In the genomic region with DNA sequence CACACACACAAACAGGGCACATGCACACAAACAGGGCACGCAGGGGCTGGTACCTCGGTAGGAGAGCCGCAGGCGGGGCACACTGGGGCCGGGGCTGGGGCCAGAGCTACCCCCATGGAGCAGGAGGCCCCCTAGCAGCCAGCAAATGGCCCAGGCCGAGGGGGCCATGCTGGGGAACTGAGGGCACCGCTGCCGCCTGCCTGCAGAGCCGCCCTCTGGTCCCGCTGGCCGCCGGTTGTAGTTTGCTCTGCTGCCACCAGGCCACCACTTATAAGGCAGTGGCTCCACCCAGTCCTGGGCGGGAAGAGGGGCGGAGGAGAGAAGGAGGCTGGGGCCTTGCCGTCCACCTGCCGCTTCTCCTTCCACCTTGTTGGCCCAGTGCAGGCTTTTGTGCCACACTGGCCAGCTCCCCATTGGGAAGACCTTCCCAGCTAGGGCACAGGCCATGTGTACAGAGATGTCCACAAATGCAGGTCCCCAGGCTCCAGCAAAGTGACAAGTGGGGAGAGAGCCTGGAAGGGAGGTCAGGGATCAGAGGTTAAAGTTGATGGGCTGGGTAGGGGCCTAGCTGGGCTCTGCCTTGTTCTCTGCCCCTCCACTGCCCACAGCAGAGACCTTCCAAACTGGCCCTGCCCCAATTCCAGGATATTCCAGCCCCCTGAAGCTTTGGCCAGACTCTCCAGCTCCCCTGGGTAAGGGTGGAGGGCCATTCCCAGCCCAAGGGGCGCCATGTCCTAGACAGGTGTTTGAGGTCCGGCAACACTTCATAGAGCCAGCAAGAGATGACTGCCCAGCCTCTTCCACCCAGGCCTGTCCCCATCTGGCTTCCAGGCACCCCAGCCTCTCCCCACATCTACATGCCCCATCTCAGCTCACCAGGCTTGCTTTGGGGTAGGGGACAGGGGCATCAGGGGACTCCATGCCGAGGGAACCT, we compare ENCODE assay signal across 1 cellular context.
A peak's percentile ranks its signal among the peaks of the same experiment; 100 is the strongest.
TF ChIP-seq lines count a peak whose summit lies in the region.

Gene SEMA3G (minus strand): TSS at position 244 of the 934 bp plus-strand sequence. CDS start 76 bp downstream, at position 168.

TF ChIP-seq in HepG2, 621 proteins besides CTCF, POLR2A, EP300 and RAD21 (continued from another document and continues in another):
- TF ChIP-seq ZBTB20 (CRISPR knock-in tag; IDR thresholded peaks at IDR 0.05; ENCODE audit: borderline replicate concordance, low read depth) (peak; percentile 22; the same call in 1 of the 2 replicates), KLF15 (CRISPR knock-in tag; IDR thresholded peaks at IDR 0.05; ENCODE audit: borderline replicate concordance) (no peak), ZGPAT (CRISPR knock-in tag; IDR thresholded peaks at IDR 0.05) (peak; percentile 81; the same call in 1 of the 2 replicates), FOXA1 (IDR thresholded peaks at IDR 0.05) (no peak), FOXA1 (CRISPR knock-in tag; IDR thresholded peaks at IDR 0.05) (no peak), HOMEZ (CRISPR knock-in tag; IDR thresholded peaks at IDR 0.05; ENCODE audit: low read depth) (no peak), SMAD1 (CRISPR knock-in tag; IDR thresholded peaks at IDR 0.05; ENCODE audit: borderline replicate concordance, low read depth) (no peak), ARNT (IDR thresholded peaks at IDR 0.05) (no peak), ZNF644 (CRISPR knock-in tag; IDR thresholded peaks at IDR 0.05; ENCODE audit: low read depth) (0 out of 2 replicates have a peak, but pooled peaks have one; percentile 43), HOXA3 (CRISPR knock-in tag; IDR thresholded peaks at IDR 0.05) (peak; percentile 45; the same call in 1 of the 2 replicates), SP4 (CRISPR knock-in tag; IDR thresholded peaks at IDR 0.05) (peak; percentile 88), CREB1 (IDR thresholded peaks at IDR 0.05) (no peak), CREB1 (CRISPR knock-in tag; IDR thresholded peaks at IDR 0.05) (no peak), KDM5B (CRISPR knock-in tag; IDR thresholded peaks at IDR 0.05; ENCODE audit: borderline replicate concordance) (peak; percentile 71; the same call in 1 of the 2 replicates), NR0B2 (CRISPR knock-in tag; IDR thresholded peaks at IDR 0.05) (0 out of 2 replicates have a peak, but pooled peaks have one; percentile 39), GATA4 (IDR thresholded peaks at IDR 0.05; ENCODE audit: borderline replicate concordance, low read depth) (peak; percentile 64; the same call in 1 of the 2 replicates), KDM3A (CRISPR knock-in tag; IDR thresholded peaks at IDR 0.05; ENCODE audit: low read depth) (peak; percentile 29; the same call in 1 of the 2 replicates), ZNF567 (CRISPR knock-in tag; IDR thresholded peaks at IDR 0.05; ENCODE audit: borderline replicate concordance) (0 out of 2 replicates have a peak, but pooled peaks have one; percentile 61), FOXP4 (CRISPR knock-in tag; IDR thresholded peaks at IDR 0.05) (no peak), GPN1 (CRISPR knock-in tag; IDR thresholded peaks at IDR 0.05; ENCODE audit: borderline replicate concordance) (no peak), KLF16 (CRISPR knock-in tag; IDR thresholded peaks at IDR 0.05) (peak in 1 of 2 experiments; percentile 36; a peak in 1 of 4 replicates), SPEN (CRISPR knock-in tag; IDR thresholded peaks at IDR 0.05; ENCODE audit: low read depth) (peak; percentile 79), RFXANK (CRISPR knock-in tag; IDR thresholded peaks at IDR 0.05) (no peak), CHCHD3 (CRISPR knock-in tag; IDR thresholded peaks at IDR 0.05) (peak; percentile 37; the same call in 1 of the 2 replicates), ZMYM4 (CRISPR knock-in tag; IDR thresholded peaks at IDR 0.05) (peak; percentile 49; the same call in 1 of the 2 replicates), NFYB (CRISPR knock-in tag; IDR thresholded peaks at IDR 0.05) (no peak), GLI4 (CRISPR knock-in tag; IDR thresholded peaks at IDR 0.05; ENCODE audit: borderline replicate concordance) (no peak)
- TF ChIP-seq, protein P1, sequence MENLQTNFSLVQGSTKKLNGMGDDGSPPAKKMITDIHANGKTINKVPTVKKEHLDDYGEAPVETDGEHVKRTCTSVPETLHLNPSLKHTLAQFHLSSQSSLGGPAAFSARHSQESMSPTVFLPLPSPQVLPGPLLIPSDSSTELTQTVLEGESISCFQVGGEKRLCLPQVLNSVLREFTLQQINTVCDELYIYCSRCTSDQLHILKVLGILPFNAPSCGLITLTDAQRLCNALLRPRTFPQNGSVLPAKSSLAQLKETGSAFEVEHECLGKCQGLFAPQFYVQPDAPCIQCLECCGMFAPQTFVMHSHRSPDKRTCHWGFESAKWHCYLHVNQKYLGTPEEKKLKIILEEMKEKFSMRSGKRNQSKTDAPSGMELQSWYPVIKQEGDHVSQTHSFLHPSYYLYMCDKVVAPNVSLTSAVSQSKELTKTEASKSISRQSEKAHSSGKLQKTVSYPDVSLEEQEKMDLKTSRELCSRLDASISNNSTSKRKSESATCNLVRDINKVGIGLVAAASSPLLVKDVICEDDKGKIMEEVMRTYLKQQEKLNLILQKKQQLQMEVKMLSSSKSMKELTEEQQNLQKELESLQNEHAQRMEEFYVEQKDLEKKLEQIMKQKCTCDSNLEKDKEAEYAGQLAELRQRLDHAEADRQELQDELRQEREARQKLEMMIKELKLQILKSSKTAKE (CRISPR knock-in tag; IDR thresholded peaks at IDR 0.05; ENCODE audit: borderline replicate concordance): no peak
- TF ChIP-seq, protein P2, sequence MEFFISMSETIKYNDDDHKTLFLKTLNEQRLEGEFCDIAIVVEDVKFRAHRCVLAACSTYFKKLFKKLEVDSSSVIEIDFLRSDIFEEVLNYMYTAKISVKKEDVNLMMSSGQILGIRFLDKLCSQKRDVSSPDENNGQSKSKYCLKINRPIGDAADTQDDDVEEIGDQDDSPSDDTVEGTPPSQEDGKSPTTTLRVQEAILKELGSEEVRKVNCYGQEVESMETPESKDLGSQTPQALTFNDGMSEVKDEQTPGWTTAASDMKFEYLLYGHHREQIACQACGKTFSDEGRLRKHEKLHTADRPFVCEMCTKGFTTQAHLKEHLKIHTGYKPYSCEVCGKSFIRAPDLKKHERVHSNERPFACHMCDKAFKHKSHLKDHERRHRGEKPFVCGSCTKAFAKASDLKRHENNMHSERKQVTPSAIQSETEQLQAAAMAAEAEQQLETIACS (CRISPR knock-in tag; IDR thresholded peaks at IDR 0.05): no peak
- TF ChIP-seq, protein P3, sequence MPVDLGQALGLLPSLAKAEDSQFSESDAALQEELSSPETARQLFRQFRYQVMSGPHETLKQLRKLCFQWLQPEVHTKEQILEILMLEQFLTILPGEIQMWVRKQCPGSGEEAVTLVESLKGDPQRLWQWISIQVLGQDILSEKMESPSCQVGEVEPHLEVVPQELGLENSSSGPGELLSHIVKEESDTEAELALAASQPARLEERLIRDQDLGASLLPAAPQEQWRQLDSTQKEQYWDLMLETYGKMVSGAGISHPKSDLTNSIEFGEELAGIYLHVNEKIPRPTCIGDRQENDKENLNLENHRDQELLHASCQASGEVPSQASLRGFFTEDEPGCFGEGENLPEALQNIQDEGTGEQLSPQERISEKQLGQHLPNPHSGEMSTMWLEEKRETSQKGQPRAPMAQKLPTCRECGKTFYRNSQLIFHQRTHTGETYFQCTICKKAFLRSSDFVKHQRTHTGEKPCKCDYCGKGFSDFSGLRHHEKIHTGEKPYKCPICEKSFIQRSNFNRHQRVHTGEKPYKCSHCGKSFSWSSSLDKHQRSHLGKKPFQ (CRISPR knock-in tag; IDR thresholded peaks at IDR 0.05; ENCODE audit: insufficient replicate concordance): peak; percentile 38
- TF ChIP-seq, protein P4, sequence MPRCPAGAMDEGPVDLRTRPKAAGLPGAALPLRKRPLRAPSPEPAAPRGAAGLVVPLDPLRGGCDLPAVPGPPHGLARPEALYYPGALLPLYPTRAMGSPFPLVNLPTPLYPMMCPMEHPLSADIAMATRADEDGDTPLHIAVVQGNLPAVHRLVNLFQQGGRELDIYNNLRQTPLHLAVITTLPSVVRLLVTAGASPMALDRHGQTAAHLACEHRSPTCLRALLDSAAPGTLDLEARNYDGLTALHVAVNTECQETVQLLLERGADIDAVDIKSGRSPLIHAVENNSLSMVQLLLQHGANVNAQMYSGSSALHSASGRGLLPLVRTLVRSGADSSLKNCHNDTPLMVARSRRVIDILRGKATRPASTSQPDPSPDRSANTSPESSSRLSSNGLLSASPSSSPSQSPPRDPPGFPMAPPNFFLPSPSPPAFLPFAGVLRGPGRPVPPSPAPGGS (CRISPR knock-in tag; IDR thresholded peaks at IDR 0.05): no peak
- TF ChIP-seq, protein P5, sequence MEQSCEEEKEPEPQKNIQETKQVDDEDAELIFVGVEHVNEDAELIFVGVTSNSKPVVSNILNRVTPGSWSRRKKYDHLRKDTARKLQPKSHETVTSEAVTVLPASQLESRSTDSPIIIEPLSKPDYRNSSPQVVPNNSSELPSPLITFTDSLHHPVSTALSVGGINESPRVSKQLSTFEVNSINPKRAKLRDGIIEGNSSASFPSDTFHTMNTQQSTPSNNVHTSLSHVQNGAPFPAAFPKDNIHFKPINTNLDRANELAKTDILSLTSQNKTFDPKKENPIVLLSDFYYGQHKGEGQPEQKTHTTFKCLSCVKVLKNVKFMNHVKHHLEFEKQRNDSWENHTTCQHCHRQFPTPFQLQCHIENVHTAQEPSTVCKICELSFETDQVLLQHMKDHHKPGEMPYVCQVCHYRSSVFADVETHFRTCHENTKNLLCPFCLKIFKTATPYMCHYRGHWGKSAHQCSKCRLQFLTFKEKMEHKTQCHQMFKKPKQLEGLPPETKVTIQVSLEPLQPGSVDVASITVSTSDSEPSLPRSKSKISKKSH (CRISPR knock-in tag; IDR thresholded peaks at IDR 0.05; ENCODE audit: borderline replicate concordance): no peak
- TF ChIP-seq, protein P6, sequence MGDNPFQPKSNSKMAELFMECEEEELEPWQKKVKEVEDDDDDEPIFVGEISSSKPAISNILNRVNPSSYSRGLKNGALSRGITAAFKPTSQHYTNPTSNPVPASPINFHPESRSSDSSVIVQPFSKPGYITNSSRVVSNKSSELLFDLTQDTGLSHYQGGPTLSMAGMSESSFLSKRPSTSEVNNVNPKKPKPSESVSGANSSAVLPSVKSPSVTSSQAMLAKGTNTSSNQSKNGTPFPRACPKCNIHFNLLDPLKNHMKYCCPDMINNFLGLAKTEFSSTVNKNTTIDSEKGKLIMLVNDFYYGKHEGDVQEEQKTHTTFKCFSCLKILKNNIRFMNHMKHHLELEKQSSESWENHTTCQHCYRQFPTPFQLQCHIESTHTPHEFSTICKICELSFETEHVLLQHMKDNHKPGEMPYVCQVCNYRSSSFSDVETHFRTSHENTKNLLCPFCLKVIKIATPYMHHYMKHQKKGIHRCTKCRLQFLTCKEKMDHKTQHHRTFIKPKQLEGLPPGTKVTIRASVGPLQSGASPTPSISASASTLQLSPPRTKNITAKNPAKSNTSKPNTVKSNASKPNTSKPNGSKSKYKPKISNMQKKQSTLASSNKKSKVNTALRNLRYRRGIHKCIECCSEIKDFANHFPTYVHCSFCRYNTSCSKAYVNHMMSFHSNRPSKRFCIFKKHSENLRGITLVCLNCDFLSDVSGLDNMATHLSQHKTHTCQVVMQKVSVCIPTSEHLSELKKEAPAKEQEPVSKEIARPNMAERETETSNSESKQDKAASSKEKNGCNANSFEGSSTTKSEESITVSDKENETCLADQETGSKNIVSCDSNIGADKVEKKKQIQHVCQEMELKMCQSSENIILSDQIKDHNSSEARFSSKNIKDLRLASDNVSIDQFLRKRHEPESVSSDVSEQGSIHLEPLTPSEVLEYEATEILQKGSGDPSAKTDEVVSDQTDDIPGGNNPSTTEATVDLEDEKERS (CRISPR knock-in tag; IDR thresholded peaks at IDR 0.05): no peak
